21 cellular contexts compared by ENCODE assay signal in the genomic region with DNA sequence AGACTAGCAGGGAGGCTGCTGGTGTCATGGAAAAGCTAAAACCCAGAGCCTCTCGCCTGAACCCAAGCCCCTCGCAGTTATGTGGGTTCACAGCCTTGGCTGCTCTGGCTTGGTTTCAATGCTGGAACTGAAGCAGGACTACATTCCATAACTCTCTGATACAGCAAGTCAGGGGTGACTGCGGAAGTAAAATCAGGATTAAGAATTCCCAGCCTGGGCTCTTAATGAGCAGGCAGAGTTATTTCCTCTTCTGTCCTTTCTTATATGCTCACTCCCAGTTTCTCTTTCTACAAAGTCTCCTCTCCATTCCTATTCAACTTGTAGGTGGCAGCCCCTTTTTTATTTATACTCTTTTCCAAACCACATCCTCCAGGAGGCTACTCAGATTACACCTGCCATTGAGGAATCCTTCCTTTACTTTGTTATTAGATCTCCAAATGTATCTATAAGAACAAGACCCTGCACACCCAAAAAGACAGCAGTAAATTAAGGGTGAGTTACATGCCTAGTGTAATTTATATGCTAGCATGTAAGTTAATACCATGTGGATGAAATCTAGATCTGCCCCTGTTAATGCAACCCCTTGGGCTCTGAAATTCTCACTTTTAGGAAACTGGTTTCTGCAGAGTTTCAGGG. TPM values are rescaled to one million over a fixed set of nuclear protein-coding genes. Genes with fewer than 3 reads are reported as not detected.
DNase-seq lines count a peak whose midpoint lies in the region; ATAC-seq, FAIRE-seq and TF ChIP-seq lines count a peak whose summit lies in the region.
"Had no signal": no experiment of that assay in that cellular context is flagged by ENCODE, and none has a peak within 500 bp of the region (broad histone marks: within the 10 kb centered on the region; RNA-seq: fewer than 3 reads in every experiment).

No MANE protein-coding gene starts in this region.

- no peaks in the 10 kb centered on the region for H3K79me2 ChIP-seq in keratinocyte (ENCODE audit: control insufficient read depth, insufficient read depth, low read length)

- H3K27ac Mint-ChIP-seq in activated naive CD4-positive, alpha-beta T cell treated with anti-CD3 and anti-CD28 coated beads, Interleukin-2, amount 50 U/mL, for 24 hours, result peak overlapping the region; percentile 35
- H3K27ac Mint-ChIP-seq in activated naive CD4-positive, alpha-beta T cell treated with anti-CD3 and anti-CD28 coated beads for 36 hours, result no peak overlapping the region
- peak overlapping the region; percentile 28 for H3K27ac Mint-ChIP-seq in stimulated activated naive B cell treated with anti-CD40 and anti-IgM and Interleukin-4, amounts not matched to agents 10 μg/mL and 1 μg/mL and 100 μg/mL, for 72 hours
- no peak overlapping the region for H3K27ac Mint-ChIP-seq in stimulated activated effector memory CD8-positive, alpha-beta T cell treated with anti-CD3 and anti-CD28 coated beads, Interleukin-12 subunit alpha, Interleukin-12 subunit beta, amount 100 ng/mL, for 72 hours
- H3K27ac Mint-ChIP-seq: HFFc6 had no signal

- no peaks in the 10 kb centered on the region for H4K20me1 ChIP-seq in keratinocyte (ENCODE audit: control insufficient read depth, extremely low read depth, insufficient read depth, low read length)

- no TSS peak for BruUV-seq in Panc1 (replicated peaks; lab: Mats Ljungman, UMichigan)

- H3K9me1 ChIP-seq in keratinocyte (ENCODE audit: control insufficient read depth, extremely low read depth, insufficient read depth, low read length), result no peaks in the 10 kb centered on the region

- H3K4me3 Mint-ChIP-seq in activated naive CD4-positive, alpha-beta T cell treated with anti-CD3 and anti-CD28 coated beads, Interleukin-2, amount 50 U/mL, for 24 hours, result no peak overlapping the region
- no peak overlapping the region for H3K4me3 Mint-ChIP-seq in activated naive CD4-positive, alpha-beta T cell treated with anti-CD3 and anti-CD28 coated beads for 36 hours
- H3K4me3 Mint-ChIP-seq in stimulated activated naive B cell treated with anti-CD40 and anti-IgM and Interleukin-4, amounts not matched to agents 10 μg/mL and 1 μg/mL and 100 μg/mL, for 72 hours, result no peak overlapping the region
- H3K4me3 Mint-ChIP-seq in stimulated activated effector memory CD8-positive, alpha-beta T cell treated with anti-CD3 and anti-CD28 coated beads, Interleukin-12 subunit alpha, Interleukin-12 subunit beta, amount 100 ng/mL, for 72 hours, result no peak overlapping the region
- H3K4me3 Mint-ChIP-seq: HFFc6 had no signal

- CTCF ChIA-PET in activated naive CD4-positive, alpha-beta T cell treated with anti-CD3 and anti-CD28 coated beads for 36 hours (lab: Charles Lee), result interaction anchor here (1.1 to 3.0 kb wide), 3 partner anchors 65 to 102 kb away, joined by 3 to 24 read pairs (median 5); a partner anchor contains a TSS
- CTCF ChIA-PET in Panc1 (lab: Charles Lee), result interaction anchor here (1.0 kb wide), 1 partner anchor 51 kb away, joined by 3 read pairs; no protein-coding TSS in a partner anchor

- no peak for DNase-seq in activated naive CD4-positive, alpha-beta T cell treated with anti-CD3 and anti-CD28 coated beads for 36 hours
- no peak for DNase-seq in Panc1 (ENCODE audit: low read depth, low spot score)
- no peak for DNase-seq in keratinocyte (ENCODE audit: low read depth, low spot score)
- no peak for DNase-seq in stimulated activated naive B cell treated with anti-CD40 and anti-IgM and Interleukin-4, amounts not matched to agents 10 μg/mL and 1 μg/mL and 100 μg/mL, for 72 hours
- no peak for DNase-seq in NCI-H2029 (lab: John Stamatoyannopoulos, UW)
- no peak for DNase-seq in stimulated activated effector memory CD8-positive, alpha-beta T cell treated with anti-CD3 and anti-CD28 coated beads, Interleukin-12 subunit alpha, Interleukin-12 subunit beta, amount 100 ng/mL, for 72 hours (ENCODE audit: low spot score in 2 of 2)
- DNase-seq: ACHN; activated CD4-positive, CD25-positive, alpha-beta regulatory T cell treated with anti-CD3 and anti-CD28 coated beads, Interleukin-2, amount 50 U/mL, for 72 hours; GDM1; heart left ventricle; HFFc6; mammary epithelial cell; naive B cell; NCI-H1930; NCI-H510A treated with DMSO at 0.1 percent for 48 hours; pancreas; testis had no signal

- ATAC-seq in Panc1, result no peak
- ATAC-seq in stimulated activated naive B cell treated with anti-CD40 and anti-IgM and Interleukin-4, amounts not matched to agents 10 μg/mL and 1 μg/mL and 100 μg/mL, for 72 hours (replicated peaks), result no peak
- no peak for ATAC-seq in HG03571 (IDR thresholded peaks at IDR 0.05; ENCODE audit: unreplicated experiment)
- ATAC-seq in stimulated activated effector memory CD8-positive, alpha-beta T cell treated with anti-CD3 and anti-CD28 coated beads, Interleukin-12 subunit alpha, Interleukin-12 subunit beta, amount 100 ng/mL, for 72 hours, result no peak
- ATAC-seq: heart left ventricle, pancreas had no signal

- peak overlapping the region; percentile 55; the same call in 1 of the 2 replicates for H3K27ac ChIP-seq in Panc1 (ENCODE audit: low read length)
- no peak overlapping the region for H3K27ac ChIP-seq in keratinocyte (ENCODE audit: control insufficient read depth, insufficient read depth, low read length)
- H3K27ac ChIP-seq: C4-2B, coronary artery, heart left ventricle, pancreas, testis had no signal

- dilution Hi-C loops in keratinocyte (cut with MboI; ENCODE audit: extremely low pct_ligation_motif_present, low sequenced_read_pairs), result no loop called here

- peaks cover 3% of the 10 kb centered on the region for H3K27me3 Mint-ChIP-seq in activated naive CD4-positive, alpha-beta T cell treated with anti-CD3 and anti-CD28 coated beads, Interleukin-2, amount 50 U/mL, for 24 hours
- peaks cover 17% of the 10 kb centered on the region for H3K27me3 Mint-ChIP-seq in activated naive CD4-positive, alpha-beta T cell treated with anti-CD3 and anti-CD28 coated beads for 36 hours (ENCODE audit: low read depth)
- peaks cover 38 to 53% of the 10 kb centered on the region in 2 donors for H3K27me3 Mint-ChIP-seq in stimulated activated naive B cell treated with anti-CD40 and anti-IgM and Interleukin-4, amounts not matched to agents 10 μg/mL and 1 μg/mL and 100 μg/mL, for 72 hours

- H3K9me3 ChIP-seq in Panc1 (ENCODE audit: control insufficient read depth, insufficient read depth, low read depth, low read length) (no peaks in the 10 kb centered on the region), keratinocyte (ENCODE audit: control insufficient read depth, low read depth, low read length) (no peaks in the 10 kb centered on the region)
- H3K9me3 ChIP-seq: heart left ventricle, pancreas, testis had no signal

- H3K9me3 Mint-ChIP-seq in activated naive CD4-positive, alpha-beta T cell treated with anti-CD3 and anti-CD28 coated beads, Interleukin-2, amount 50 U/mL, for 24 hours, result no peaks in the 10 kb centered on the region
- no peaks in the 10 kb centered on the region for H3K9me3 Mint-ChIP-seq in activated naive CD4-positive, alpha-beta T cell treated with anti-CD3 and anti-CD28 coated beads for 36 hours
- no peaks in the 10 kb centered on the region for H3K9me3 Mint-ChIP-seq in stimulated activated naive B cell treated with anti-CD40 and anti-IgM and Interleukin-4, amounts not matched to agents 10 μg/mL and 1 μg/mL and 100 μg/mL, for 72 hours
- H3K9me3 Mint-ChIP-seq in stimulated activated effector memory CD8-positive, alpha-beta T cell treated with anti-CD3 and anti-CD28 coated beads, Interleukin-12 subunit alpha, Interleukin-12 subunit beta, amount 100 ng/mL, for 72 hours, result no peaks in the 10 kb centered on the region
- H3K9me3 Mint-ChIP-seq: HFFc6, naive B cell had no signal

- POLR2A ChIA-PET in Panc1 (lab: Charles Lee), result no interaction called here

- H3K4me1 Mint-ChIP-seq in activated naive CD4-positive, alpha-beta T cell treated with anti-CD3 and anti-CD28 coated beads, Interleukin-2, amount 50 U/mL, for 24 hours, result peaks cover 8% of the 10 kb centered on the region
- peaks cover 19% of the 10 kb centered on the region for H3K4me1 Mint-ChIP-seq in activated naive CD4-positive, alpha-beta T cell treated with anti-CD3 and anti-CD28 coated beads for 36 hours (ENCODE audit: low read depth)
- peaks cover 15 to 29% of the 10 kb centered on the region in 2 donors for H3K4me1 Mint-ChIP-seq in stimulated activated naive B cell treated with anti-CD40 and anti-IgM and Interleukin-4, amounts not matched to agents 10 μg/mL and 1 μg/mL and 100 μg/mL, for 72 hours
- peaks cover 20% of the 10 kb centered on the region for H3K4me1 Mint-ChIP-seq in stimulated activated effector memory CD8-positive, alpha-beta T cell treated with anti-CD3 and anti-CD28 coated beads, Interleukin-12 subunit alpha, Interleukin-12 subunit beta, amount 100 ng/mL, for 72 hours

- no peaks in the 10 kb centered on the region for H3K27me3 ChIP-seq in Panc1 (ENCODE audit: control insufficient read depth, insufficient read depth, low read length)
- H3K27me3 ChIP-seq in keratinocyte (ENCODE audit: control insufficient read depth, extremely low read depth, insufficient read depth, low read length), result no peaks in the 10 kb centered on the region
- H3K27me3 ChIP-seq: testis had no signal

- peaks cover 48% of the 10 kb centered on the region for H3K4me1 ChIP-seq in Panc1 (ENCODE audit: control insufficient read depth, insufficient read depth, low read length)
- H3K4me1 ChIP-seq in keratinocyte (ENCODE audit: control insufficient read depth, extremely low read depth, insufficient read depth, low read length), result peaks cover 37% of the 10 kb centered on the region
- H3K4me1 ChIP-seq: testis had no signal

- no peak overlapping the region for H3K4me3 ChIP-seq in Panc1 (ENCODE audit: low read depth in 2 of 2, low read length in 2 of 2)
- no peak overlapping the region for H3K4me3 ChIP-seq in keratinocyte (ENCODE audit: control insufficient read depth in 2 of 3, extremely low read depth in 1 of 3, insufficient read depth in 2 of 3, low read depth in 1 of 3, low read length in 3 of 3)
- H3K4me3 ChIP-seq: coronary artery, heart left ventricle, pancreas, testis had no signal

- peak; percentile 75 for FAIRE-seq in keratinocyte (lab: Jason Lieb, UNC)
- FAIRE-seq: pancreas had no signal

- H3K9ac ChIP-seq in keratinocyte (ENCODE audit: control insufficient read depth, extremely low read depth, insufficient read depth, low read length), result no peak overlapping the region

- no peaks in the 10 kb centered on the region for H3K36me3 ChIP-seq in Panc1 (ENCODE audit: control insufficient read depth, insufficient read depth, low read length)
- H3K36me3 ChIP-seq in keratinocyte (ENCODE audit: control insufficient read depth in 2 of 2, extremely low read depth in 1 of 2, insufficient read depth in 2 of 2, low read length in 2 of 2), result no peaks in the 10 kb centered on the region
- H3K36me3 ChIP-seq: heart left ventricle, pancreas had no signal

- no peaks in the 10 kb centered on the region for H3K36me3 Mint-ChIP-seq in activated naive CD4-positive, alpha-beta T cell treated with anti-CD3 and anti-CD28 coated beads, Interleukin-2, amount 50 U/mL, for 24 hours
- H3K36me3 Mint-ChIP-seq in activated naive CD4-positive, alpha-beta T cell treated with anti-CD3 and anti-CD28 coated beads for 36 hours (ENCODE audit: low read depth), result no peaks in the 10 kb centered on the region
- H3K36me3 Mint-ChIP-seq in stimulated activated naive B cell treated with anti-CD40 and anti-IgM and Interleukin-4, amounts not matched to agents 10 μg/mL and 1 μg/mL and 100 μg/mL, for 72 hours, result peaks cover 0 to 3% of the 10 kb centered on the region in 2 donors
- no peaks in the 10 kb centered on the region for H3K36me3 Mint-ChIP-seq in stimulated activated effector memory CD8-positive, alpha-beta T cell treated with anti-CD3 and anti-CD28 coated beads, Interleukin-12 subunit alpha, Interleukin-12 subunit beta, amount 100 ng/mL, for 72 hours
- H3K36me3 Mint-ChIP-seq: naive B cell had no signal

- H2AFZ ChIP-seq in keratinocyte (ENCODE audit: control insufficient read depth, low read length), result peak overlapping the region; percentile 1

- in situ Hi-C loops in Panc1 (cut with HindIII; ENCODE audit: low pct_unique_long_range_greater_than_20kb, low sequenced_read_pairs), result no loop called here

- H3K4me2 ChIP-seq in keratinocyte (ENCODE audit: control insufficient read depth, extremely low read depth, insufficient read depth, low read depth, low read length), result no peak overlapping the region

- intact Hi-C loops in activated naive CD4-positive, alpha-beta T cell treated with anti-CD3 and anti-CD28 coated beads for 36 hours (cut with micrococcal nuclease), result loop anchor here (5.0 kb wide), 2 partner anchors 52 to 153 kb away; no protein-coding TSS in a partner anchor
- intact Hi-C loops in Panc1 (cut with micrococcal nuclease; ENCODE audit: unreplicated experiment), result loop anchor here (5.0 kb wide), 1 partner anchor 52 kb away; no protein-coding TSS in a partner anchor

- TF ChIP-seq CTCF in Panc1 (IDR thresholded peaks at IDR 0.05) (no peak), keratinocyte (optimal IDR thresholded peaks at IDR 0.05 in 1 of 3, IDR thresholded peaks at IDR 0.05 in 1 of 3, conservative IDR thresholded peaks at IDR 0.05 in 1 of 3; ENCODE audit: extremely low read depth in 1 of 3, insufficient read depth in 2 of 3, low read length in 3 of 3) (no peak)

RNA-seq across cellular contexts. Expression of a gene that starts 40.3 kb away (rescaled TPM):
- total RNA-seq in activated naive CD4-positive, alpha-beta T cell treated with anti-CD3 and anti-CD28 coated beads for 36 hours, result not detected
- total RNA-seq in Panc1 (2021; ENCODE audit: unreplicated experiment), result not detected
- not detected for polyA plus RNA-seq in Panc1 (2012; ENCODE audit: insufficient read length)
- not detected in 3 replicates for polyA plus RNA-seq in keratinocyte
- polyA plus RNA-seq in keratinocyte (2011; ENCODE audit: low read depth), result not detected
- not detected in 2 replicates for polyA plus RNA-seq in keratinocyte (2011; cell fraction: cytosol; rRNA removed)
- not detected in 2 replicates for polyA plus RNA-seq in keratinocyte (2011; cell fraction: nucleus; rRNA removed)
- polyA plus RNA-seq in keratinocyte (2012; ENCODE audit: low replicate concordance), result not detected in 2 replicates
- polyA minus RNA-seq in keratinocyte, result not detected in 3 replicates
- not detected for polyA minus RNA-seq in keratinocyte (2011; cell fraction: cytosol; rRNA and poly(A)+ RNA removed)
- polyA minus RNA-seq in keratinocyte (2011; cell fraction: nucleus; rRNA and poly(A)+ RNA removed), result not detected in 2 replicates
- total RNA-seq: heart left ventricle, HFFc6, mammary epithelial cell, pancreas had no signal
- polyA plus RNA-seq: heart left ventricle, mammary epithelial cell, pancreas had no signal

RNA-seq across cellular contexts. Expression of a gene that starts 54.4 kb away (rescaled TPM):
- 10 to 100 TPM; 15.6 to 18.2 TPM for total RNA-seq in activated naive CD4-positive, alpha-beta T cell treated with anti-CD3 and anti-CD28 coated beads for 36 hours
- total RNA-seq in Panc1 (2021; ENCODE audit: unreplicated experiment), result 70.1 TPM
- 66.6 TPM for polyA plus RNA-seq in Panc1 (2012; ENCODE audit: insufficient read length)
- polyA plus RNA-seq in keratinocyte, result 3.0 to 5.7 TPM (median 3.8 TPM) in 3 replicates
- not detected for polyA plus RNA-seq in keratinocyte (2011; ENCODE audit: low read depth)
- polyA plus RNA-seq in keratinocyte (2011; cell fraction: cytosol; rRNA removed), result 4.2 and 4.6 TPM in 2 replicates
- 7.0 and 9.2 TPM in 2 replicates for polyA plus RNA-seq in keratinocyte (2011; cell fraction: nucleus; rRNA removed)
- 1.9 and 7.8 TPM in 2 replicates for polyA plus RNA-seq in keratinocyte (2012; ENCODE audit: low replicate concordance)
- polyA minus RNA-seq in keratinocyte, result 0.33 to 1.6 TPM (median 0.58 TPM) in 3 replicates
- polyA minus RNA-seq in keratinocyte (2011; cell fraction: cytosol; rRNA and poly(A)+ RNA removed), result 3.3 TPM
- 0.53 and 0.85 TPM in 2 replicates for polyA minus RNA-seq in keratinocyte (2011; cell fraction: nucleus; rRNA and poly(A)+ RNA removed)
- total RNA-seq: HFFc6 had no signal

Comparison
In these comparisons a context has a peak if more than half of its experiments do, and no peak if none do; other contexts are left out.
1. H3K27ac Mint-ChIP-seq: peak in activated naive CD4-positive, alpha-beta T cell treated with anti-CD3 and anti-CD28 coated beads, Interleukin-2, amount 50 U/mL, for 24 hours (single experiment) and stimulated activated naive B cell treated with anti-CD40 and anti-IgM and Interleukin-4, amounts not matched to agents 10 μg/mL and 1 μg/mL and 100 μg/mL, for 72 hours (single experiment); none in activated naive CD4-positive, alpha-beta T cell treated with anti-CD3 and anti-CD28 coated beads for 36 hours (single experiment) and stimulated activated effector memory CD8-positive, alpha-beta T cell treated with anti-CD3 and anti-CD28 coated beads, Interleukin-12 subunit alpha, Interleukin-12 subunit beta, amount 100 ng/mL, for 72 hours (single experiment).